Comparison of ENCODE assay signal across 16 cellular contexts in the genomic region with DNA sequence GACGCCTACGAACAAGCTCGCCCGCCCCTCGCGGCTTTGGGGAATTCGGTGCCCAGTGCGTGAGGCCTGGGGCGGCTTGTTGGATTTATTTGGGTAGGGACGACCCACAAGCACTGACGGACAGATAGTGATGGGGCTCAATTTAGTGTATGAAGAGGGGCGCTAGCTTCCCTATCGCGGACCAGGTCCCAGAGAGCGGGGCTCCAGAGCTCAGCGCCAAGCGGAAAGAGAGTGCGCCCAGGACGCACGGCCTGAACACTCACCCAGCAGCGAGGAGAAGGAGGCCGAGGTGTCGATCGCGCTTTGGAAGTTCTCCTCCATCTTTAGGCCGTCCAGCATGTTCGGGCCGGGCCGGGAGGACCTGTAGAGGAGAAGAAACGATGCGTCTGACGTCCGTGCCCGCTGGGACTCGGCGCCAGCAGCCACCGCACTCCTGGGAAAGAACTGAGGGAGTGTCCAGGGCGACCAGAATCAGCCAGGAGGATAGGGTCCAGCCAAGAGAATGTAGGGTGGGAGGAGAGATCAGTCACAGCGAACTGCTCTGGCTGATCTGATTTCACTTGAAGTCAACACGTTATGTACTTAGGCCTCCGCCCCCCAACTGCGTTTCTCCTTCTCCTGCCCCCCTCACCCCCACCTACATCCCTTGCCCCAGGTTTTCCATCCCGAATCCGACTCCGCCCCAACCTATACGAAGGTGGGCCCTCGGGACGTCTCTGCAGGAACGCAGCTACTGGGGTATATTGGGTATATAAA. TPM values are rescaled to one million over a fixed set of nuclear protein-coding genes. Genes with fewer than 3 reads are reported as not detected.
DNase-seq lines count a peak whose midpoint lies in the region; ATAC-seq and TF ChIP-seq lines count a peak whose summit lies in the region.
"Had no signal": no experiment of that assay in that cellular context is flagged by ENCODE, and none has a peak within 500 bp of the region (broad histone marks: within the 10 kb centered on the region; RNA-seq: fewer than 3 reads in every experiment).

No MANE protein-coding gene starts in this region.

- H3K36me3 Mint-ChIP-seq in activated T-helper 1 cell treated with anti-CD3 and anti-CD28 coated beads, Interleukin-12 subunit alpha, Interleukin-12 subunit beta, Interleukin-2, Interleukin-4 antibody, amounts not matched to agents 30 ng/mL and 10 ng/mL and 1 ng/mL, durations not matched to agents 14 hours and 24 hours and 36 hours (ENCODE audit: low read depth): no peaks in the 10 kb centered on the region

- CTCF ChIA-PET in PC-9 (lab: Charles Lee): no interaction called here

- no peak for DNase-seq in activated T-helper 1 cell treated with anti-CD3 and anti-CD28 coated beads, Interleukin-12 subunit alpha, Interleukin-12 subunit beta, Interleukin-2, Interleukin-4 antibody, amounts not matched to agents 30 ng/mL and 10 ng/mL and 1 ng/mL, durations not matched to agents 14 hours and 24 hours and 36 hours (ENCODE audit: low spot score)
- DNase-seq in iPS-NIHi7 (ENCODE audit: extremely low spot score) (peak; percentile 27), smooth muscle cell (lab: John Stamatoyannopoulos, UW; ENCODE audit: unreplicated experiment) (no peak), PC-9 (no peak), left colon (no peak)
- DNase-seq: NCI-H1436 treated with DMSO at 0.1 percent for 48 hours, NCI-H774 had no signal

- H3K9ac ChIP-seq in HUES48 (ENCODE audit: low read depth, low read length) (no peak overlapping the region), smooth muscle cell (ENCODE audit: low read depth) (no peak overlapping the region)

- no peaks in the 10 kb centered on the region for H3K9me3 Mint-ChIP-seq in activated T-helper 1 cell treated with anti-CD3 and anti-CD28 coated beads, Interleukin-12 subunit alpha, Interleukin-12 subunit beta, Interleukin-2, Interleukin-4 antibody, amounts not matched to agents 30 ng/mL and 10 ng/mL and 1 ng/mL, durations not matched to agents 14 hours and 24 hours and 36 hours
- H3K9me3 Mint-ChIP-seq: activated T-helper 2 cell treated with anti-CD3 and anti-CD28 coated beads, Interferon-gamma antibody, Interleukin-2, Interleukin-4, amounts not matched to agents 10 μg/mL and 5 μg/mL and 100 μg/mL, durations not matched to agents 14 hours and 24 hours and 36 hours; central memory CD8-positive, alpha-beta T cell; stimulated activated naive CD8-positive, alpha-beta T cell treated with anti-CD3 and anti-CD28 coated beads, Interleukin-15, Interleukin-2, amounts not matched to agents 100 ng/mL and 50 ng/mL, for 24 hours had no signal

- H3K9me3 ChIP-seq in HUES48 (ENCODE audit: control insufficient read depth, insufficient read depth, low read length) (no peaks in the 10 kb centered on the region), smooth muscle cell (replicated peaks; ENCODE audit: low read depth) (no peaks in the 10 kb centered on the region), PC-9 (ENCODE audit: insufficient read depth, low read depth) (no peaks in the 10 kb centered on the region)

- H3K27me3 ChIP-seq in HUES48 (ENCODE audit: control insufficient read depth, insufficient read depth, low read length) (peaks cover 97% of the 10 kb centered on the region), smooth muscle cell (ENCODE audit: low read depth) (peaks cover 99% of the 10 kb centered on the region), PC-9 (ENCODE audit: insufficient read depth, low read depth) (peaks cover 20% of the 10 kb centered on the region; the same call in 1 of the 2 replicates)

- H3K79me2 ChIP-seq in smooth muscle cell (ENCODE audit: low read depth) (no peaks in the 10 kb centered on the region), PC-9 (ENCODE audit: low read depth) (no peaks in the 10 kb centered on the region)

- peaks cover 49% of the 10 kb centered on the region for H3K4me1 ChIP-seq in HUES48 (ENCODE audit: control insufficient read depth, insufficient read depth, low read length)
- peaks cover 57% of the 10 kb centered on the region for H3K4me1 ChIP-seq in smooth muscle cell (ENCODE audit: low read depth)
- no peaks in the 10 kb centered on the region for H3K4me1 ChIP-seq in PC-9 (replicated peaks; ENCODE audit: insufficient read depth)

- POLR2A ChIA-PET in PC-9 (lab: Charles Lee; ENCODE audit: unreplicated experiment): no interaction called here

- H3K4me2 ChIP-seq in smooth muscle cell (peak overlapping the region; percentile 87), PC-9 (no peak overlapping the region)

- H4K20me1 ChIP-seq in smooth muscle cell (ENCODE audit: low read depth) (no peaks in the 10 kb centered on the region), PC-9 (ENCODE audit: insufficient read depth) (no peaks in the 10 kb centered on the region)

- H3K27ac ChIP-seq in HUES48 (ENCODE audit: low read depth, low read length) (no peak overlapping the region), smooth muscle cell (ENCODE audit: low read depth) (no peak overlapping the region), PC-9 (no peak overlapping the region)

- H3K4me1 Mint-ChIP-seq in activated T-helper 1 cell treated with anti-CD3 and anti-CD28 coated beads, Interleukin-12 subunit alpha, Interleukin-12 subunit beta, Interleukin-2, Interleukin-4 antibody, amounts not matched to agents 30 ng/mL and 10 ng/mL and 1 ng/mL, durations not matched to agents 14 hours and 24 hours and 36 hours (ENCODE audit: low read depth): no peaks in the 10 kb centered on the region
- H3K4me1 Mint-ChIP-seq: central memory CD8-positive, alpha-beta T cell had no signal

- H3F3A ChIP-seq in smooth muscle cell (ENCODE audit: low read depth) (no peaks in the 10 kb centered on the region), PC-9 (ENCODE audit: insufficient read depth, low read depth) (no peaks in the 10 kb centered on the region)

- H3K36me3 ChIP-seq in HUES48 (ENCODE audit: control insufficient read depth, insufficient read depth, low read length) (no peaks in the 10 kb centered on the region), smooth muscle cell (ENCODE audit: low read depth) (no peaks in the 10 kb centered on the region), PC-9 (ENCODE audit: low read depth) (no peaks in the 10 kb centered on the region)

- 3% methylated on average over 48 of the region's 49 CpGs for WGBS in smooth muscle cell (ENCODE audit: low lambda C conversion rate)

- H3K4me3 ChIP-seq in HUES48 (ENCODE audit: low read depth, low read length): peak overlapping the region; percentile 63
- H3K4me3 ChIP-seq in smooth muscle cell: peak overlapping the region; percentile 42
- H3K4me3 ChIP-seq in PC-9: no peak overlapping the region

- peak overlapping the region; percentile 61 for H3K27ac Mint-ChIP-seq in activated T-helper 1 cell treated with anti-CD3 and anti-CD28 coated beads, Interleukin-12 subunit alpha, Interleukin-12 subunit beta, Interleukin-2, Interleukin-4 antibody, amounts not matched to agents 30 ng/mL and 10 ng/mL and 1 ng/mL, durations not matched to agents 14 hours and 24 hours and 36 hours
- H3K27ac Mint-ChIP-seq: activated T-helper 2 cell treated with anti-CD3 and anti-CD28 coated beads, Interferon-gamma antibody, Interleukin-2, Interleukin-4, amounts not matched to agents 10 μg/mL and 5 μg/mL and 100 μg/mL, durations not matched to agents 14 hours and 24 hours and 36 hours; stimulated activated naive CD8-positive, alpha-beta T cell treated with anti-CD3 and anti-CD28 coated beads, Interleukin-15, Interleukin-2, amounts not matched to agents 100 ng/mL and 50 ng/mL, for 24 hours had no signal

- H3K9me2 ChIP-seq in PC-9 (ENCODE audit: insufficient read depth): no peaks in the 10 kb centered on the region

- no peak for TF ChIP-seq CTCF in smooth muscle cell (IDR thresholded peaks at IDR 0.05; ENCODE audit: borderline replicate concordance, insufficient read depth, poor library complexity, severe bottlenecking)
- no peak for TF ChIP-seq CTCF in PC-9 (conservative IDR thresholded peaks at IDR 0.05)

- H2AFZ ChIP-seq in smooth muscle cell (ENCODE audit: low read depth) (no peak overlapping the region), PC-9 (no peak overlapping the region)

- peaks cover 78% of the 10 kb centered on the region for H3K27me3 Mint-ChIP-seq in activated T-helper 1 cell treated with anti-CD3 and anti-CD28 coated beads, Interleukin-12 subunit alpha, Interleukin-12 subunit beta, Interleukin-2, Interleukin-4 antibody, amounts not matched to agents 30 ng/mL and 10 ng/mL and 1 ng/mL, durations not matched to agents 14 hours and 24 hours and 36 hours (ENCODE audit: insufficient read depth)

- intact Hi-C loops in activated T-helper 1 cell treated with anti-CD3 and anti-CD28 coated beads, Interleukin-12 subunit alpha, Interleukin-12 subunit beta, Interleukin-2, Interleukin-4 antibody, amounts not matched to agents 30 ng/mL and 10 ng/mL and 1 ng/mL, durations not matched to agents 14 hours and 24 hours and 36 hours (cut with micrococcal nuclease): no loop called here
- intact Hi-C loops in PC-9 (cut with micrococcal nuclease; ENCODE audit: unreplicated experiment): no loop called here
- intact Hi-C loops in left colon (cut with DNase I, micrococcal nuclease): no loop called here

- no peak for ATAC-seq in HG02588 (IDR thresholded peaks at IDR 0.05; ENCODE audit: unreplicated experiment)
- no peak for ATAC-seq in left colon

- H3K4me3 Mint-ChIP-seq in activated T-helper 1 cell treated with anti-CD3 and anti-CD28 coated beads, Interleukin-12 subunit alpha, Interleukin-12 subunit beta, Interleukin-2, Interleukin-4 antibody, amounts not matched to agents 30 ng/mL and 10 ng/mL and 1 ng/mL, durations not matched to agents 14 hours and 24 hours and 36 hours: no peak overlapping the region
- H3K4me3 Mint-ChIP-seq: central memory CD8-positive, alpha-beta T cell; stimulated activated naive CD8-positive, alpha-beta T cell treated with anti-CD3 and anti-CD28 coated beads, Interleukin-15, Interleukin-2, amounts not matched to agents 100 ng/mL and 50 ng/mL, for 24 hours had no signal

- no TSS peak for BruUV-seq in PC-9 (replicated peaks; lab: Mats Ljungman, UMichigan)

RNA-seq across cellular contexts. Expression of a gene that starts 1.1 kb away (rescaled TPM):
- total RNA-seq in activated T-helper 1 cell treated with anti-CD3 and anti-CD28 coated beads, Interleukin-12 subunit alpha, Interleukin-12 subunit beta, Interleukin-2, Interleukin-4 antibody, amounts not matched to agents 30 ng/mL and 10 ng/mL and 1 ng/mL, durations not matched to agents 14 hours and 24 hours and 36 hours: not detected in 2 replicates
- total RNA-seq in smooth muscle cell: not detected in 2 replicates
- polyA plus RNA-seq in smooth muscle cell: not detected in 2 replicates
- not detected in 2 replicates for total RNA-seq in PC-9 (2021)
- total RNA-seq in left colon: under 1 TPM; 0.64 to 0.73 TPM
- total RNA-seq: activated T-helper 2 cell treated with anti-CD3 and anti-CD28 coated beads, Interferon-gamma antibody, Interleukin-2, Interleukin-4, amounts not matched to agents 10 μg/mL and 5 μg/mL and 100 μg/mL, durations not matched to agents 14 hours and 24 hours and 36 hours; fibroblast of lung; left lobe of liver; osteoblast; SK-MEL-5 had no signal
- polyA plus RNA-seq: fibroblast of lung had no signal
